ENCODE assay signal across 10 cellular contexts in genomic region chr18:55478301-55478660, GRCh38.
DNase-seq lines count a peak whose midpoint lies in the region; ATAC-seq and TF ChIP-seq lines count a peak whose summit lies in the region.
"Had no signal": no experiment of that assay in that cellular context is flagged by ENCODE, and none has a peak within 500 bp of the region (broad histone marks: within the 10 kb centered on the region; RNA-seq: fewer than 3 reads in every experiment).

No MANE protein-coding gene starts in this region.

- peak overlapping the region; percentile 73 for H3K4me3 ChIP-seq in thoracic aorta

- intact Hi-C loops in MCF 10A (cut with micrococcal nuclease), result loop anchor here (5.0 kb wide), 1 partner anchor 109 kb away; the partner anchor contains the start of gene TCF4

- DNase-seq in activated T-cell treated with anti-CD3 and anti-CD28 coated beads, Interleukin-2, amount 50 U/mL, for 24 hours, result no peak
- DNase-seq in activated T-cell treated with anti-CD3 and anti-CD28 coated beads, Interleukin-2, amount 50 U/mL, for 1 hour, result no peak
- no peak for DNase-seq in MCF 10A (ENCODE audit: unreplicated experiment)
- DNase-seq in memory B cell (ENCODE audit: low spot score in 2 of 2), result no peak
- no peak for DNase-seq in thoracic aorta (ENCODE audit: low spot score)
- DNase-seq in NCI-H345 treated with DMSO at 0.1 percent for 48 hours (lab: John Stamatoyannopoulos, UW; ENCODE audit: unreplicated experiment), result no peak
- DNase-seq: NCI-H2171, T-helper 9 cell had no signal

- ATAC-seq in memory B cell (ENCODE audit: low read depth), result no peak
- no peak for ATAC-seq in thoracic aorta (ENCODE audit: insufficient number of reproducible peaks, low FRiP score, low read depth)
- no peak for ATAC-seq in HG03432 (IDR thresholded peaks at IDR 0.05; ENCODE audit: unreplicated experiment)
- no peak for ATAC-seq in HG02852 (IDR thresholded peaks at IDR 0.05; ENCODE audit: unreplicated experiment)

- H3K36me3 Mint-ChIP-seq in activated T-cell treated with anti-CD3 and anti-CD28 coated beads, Interleukin-2, amount 50 U/mL, for 24 hours (ENCODE audit: low read depth), result no peaks in the 10 kb centered on the region
- H3K36me3 Mint-ChIP-seq in MCF 10A (ENCODE audit: insufficient read depth, unreplicated experiment), result no peaks in the 10 kb centered on the region
- H3K36me3 Mint-ChIP-seq in memory B cell, result peaks cover 3% of the 10 kb centered on the region

- H3K27ac Mint-ChIP-seq in activated T-cell treated with anti-CD3 and anti-CD28 coated beads, Interleukin-2, amount 50 U/mL, for 24 hours, result peak overlapping the region; percentile 39
- H3K27ac Mint-ChIP-seq in MCF 10A (ENCODE audit: low read depth, unreplicated experiment), result peak overlapping the region; percentile 79
- H3K27ac Mint-ChIP-seq in memory B cell, result peak overlapping the region; percentile 96

- no TSS peak for BruUV-seq in MCF 10A (replicated peaks; lab: Mats Ljungman, UMichigan)

- peaks cover 3 to 22% of the 10 kb centered on the region in 2 donors for H3K4me1 ChIP-seq in thoracic aorta (ENCODE audit: control insufficient read depth in 1 of 2, low read depth in 2 of 2)

- H3K9me3 ChIP-seq in thoracic aorta, result no peaks in the 10 kb centered on the region

- no peaks in the 10 kb centered on the region for H3K27me3 Mint-ChIP-seq in activated T-cell treated with anti-CD3 and anti-CD28 coated beads, Interleukin-2, amount 50 U/mL, for 24 hours
- H3K27me3 Mint-ChIP-seq in MCF 10A (ENCODE audit: insufficient read depth, unreplicated experiment) (no peaks in the 10 kb centered on the region), memory B cell (no peaks in the 10 kb centered on the region)

- no peak for TF ChIP-seq CTCF in MCF 10A (IDR thresholded peaks at IDR 0.05; ENCODE audit: unreplicated experiment)
- no peak for TF ChIP-seq CTCF in thoracic aorta (IDR thresholded peaks at IDR 0.05)

- no peaks in the 10 kb centered on the region for H3K27me3 ChIP-seq in thoracic aorta (replicated peaks; ENCODE audit: insufficient read depth)

- peak overlapping the region; percentile 74 to 77 for H3K27ac ChIP-seq in thoracic aorta

- no peaks in the 10 kb centered on the region for H3K9me3 Mint-ChIP-seq in activated T-cell treated with anti-CD3 and anti-CD28 coated beads, Interleukin-2, amount 50 U/mL, for 24 hours
- no peaks in the 10 kb centered on the region for H3K9me3 Mint-ChIP-seq in MCF 10A (ENCODE audit: unreplicated experiment)
- no peaks in the 10 kb centered on the region for H3K9me3 Mint-ChIP-seq in memory B cell

- H3K36me3 ChIP-seq in thoracic aorta, result no peaks in the 10 kb centered on the region

- POLR2A ChIA-PET in MCF 10A (lab: Yijun Ruan, JAX), result interaction anchor here (0.6 to 1.0 kb wide), 2 partner anchors 13 to 35 kb away, joined by 3 read pairs; no protein-coding TSS in a partner anchor

- H3K4me3 Mint-ChIP-seq in activated T-cell treated with anti-CD3 and anti-CD28 coated beads, Interleukin-2, amount 50 U/mL, for 24 hours, result no peak overlapping the region
- H3K4me3 Mint-ChIP-seq in MCF 10A (ENCODE audit: unreplicated experiment) (no peak overlapping the region), memory B cell (peak overlapping the region; percentile 98)

- H3K4me1 Mint-ChIP-seq in activated T-cell treated with anti-CD3 and anti-CD28 coated beads, Interleukin-2, amount 50 U/mL, for 24 hours (ENCODE audit: low read depth), result peaks cover 25% of the 10 kb centered on the region
- H3K4me1 Mint-ChIP-seq in MCF 10A (ENCODE audit: insufficient read depth, unreplicated experiment) (peaks cover 12% of the 10 kb centered on the region), memory B cell (peaks cover 19% of the 10 kb centered on the region)

- CTCF ChIA-PET in MCF 10A (lab: Yijun Ruan, JAX), result interaction anchor here (0.5 to 0.6 kb wide), 5 partner anchors 15 to 1362 kb away, joined by 3 to 4 read pairs (median 3); no protein-coding TSS in a partner anchor

Comparison
In these comparisons a context has a peak if more than half of its experiments do, and no peak if none do; other contexts are left out.
1. H3K27ac Mint-ChIP-seq: peak in every context shown above with its lines; median percentile 96 in memory B cell; 79 in MCF 10A; 39 in activated T-cell treated with anti-CD3 and anti-CD28 coated beads, Interleukin-2, amount 50 U/mL, for 24 hours.